Comparison of ENCODE assay signal across 8 cellular contexts in genomic region chr11:59550368-59550841, GRCh38. TPM values are rescaled to one million over a fixed set of nuclear protein-coding genes. Genes with fewer than 3 reads are reported as not detected.
A peak's percentile ranks its signal among the peaks of the same experiment; 100 is the strongest.
DNase-seq lines count a peak whose midpoint lies in the region; ATAC-seq and TF ChIP-seq lines count a peak whose summit lies in the region.

No MANE protein-coding gene starts in this region.

- DNase-seq in DMS153 treated with DMSO at 0.1 percent for 48 hours (lab: John Stamatoyannopoulos, UW; ENCODE audit: unreplicated experiment) (peak; percentile 85), fibroblast of gingiva (ENCODE audit: low read depth) (peak; percentile 92), naive B cell (peak; percentile 83)
- DNase-seq in activated T-cell treated with anti-CD3 and anti-CD28 coated beads, Interleukin-2, amount 50 U/mL, for 4 hours: peak; percentile 83
- DNase-seq in stimulated activated effector memory CD8-positive, alpha-beta T cell treated with anti-CD3 and anti-CD28 coated beads, Interleukin-12 subunit alpha, Interleukin-12 subunit beta, amount 100 ng/mL, for 72 hours (ENCODE audit: low spot score in 2 of 2): peak; percentile 71 to 94

- H3K27me3 Mint-ChIP-seq in activated T-cell treated with anti-CD3 and anti-CD28 coated beads, Interleukin-2, amount 50 U/mL, for 4 hours (ENCODE audit: low read depth): peaks cover 5% of the 10 kb centered on the region
- peaks cover 0 to 9% (median 2%) of the 10 kb centered on the region in 3 donors for H3K27me3 Mint-ChIP-seq in naive B cell

- ATAC-seq in GM21619 (IDR thresholded peaks at IDR 0.05; ENCODE audit: unreplicated experiment) (peak; percentile 81), naive B cell (ENCODE audit: low read depth in 2 of 2) (peak; percentile 87)
- ATAC-seq in activated T-cell treated with anti-CD3 and anti-CD28 coated beads, Interleukin-2, amount 50 U/mL, for 4 hours: peak; percentile 94 to 95
- peak; percentile 96 for ATAC-seq in stimulated activated effector memory CD8-positive, alpha-beta T cell treated with anti-CD3 and anti-CD28 coated beads, Interleukin-12 subunit alpha, Interleukin-12 subunit beta, amount 100 ng/mL, for 72 hours

- H3K4me1 Mint-ChIP-seq in activated T-cell treated with anti-CD3 and anti-CD28 coated beads, Interleukin-2, amount 50 U/mL, for 4 hours (ENCODE audit: low read depth): peaks cover 21% of the 10 kb centered on the region
- peaks cover 13 to 35% (median 15%) of the 10 kb centered on the region in 3 donors for H3K4me1 Mint-ChIP-seq in naive B cell
- peaks cover 24% of the 10 kb centered on the region for H3K4me1 Mint-ChIP-seq in stimulated activated effector memory CD8-positive, alpha-beta T cell treated with anti-CD3 and anti-CD28 coated beads, Interleukin-12 subunit alpha, Interleukin-12 subunit beta, amount 100 ng/mL, for 72 hours

- no peaks in the 10 kb centered on the region for H3K36me3 Mint-ChIP-seq in activated T-cell treated with anti-CD3 and anti-CD28 coated beads, Interleukin-2, amount 50 U/mL, for 4 hours (ENCODE audit: insufficient read depth)
- no peaks in the 10 kb centered on the region for H3K36me3 Mint-ChIP-seq in naive B cell
- H3K36me3 Mint-ChIP-seq in stimulated activated effector memory CD8-positive, alpha-beta T cell treated with anti-CD3 and anti-CD28 coated beads, Interleukin-12 subunit alpha, Interleukin-12 subunit beta, amount 100 ng/mL, for 72 hours: peaks cover 29% of the 10 kb centered on the region

- no peaks in the 10 kb centered on the region for H3K9me3 Mint-ChIP-seq in activated T-cell treated with anti-CD3 and anti-CD28 coated beads, Interleukin-2, amount 50 U/mL, for 4 hours
- H3K9me3 Mint-ChIP-seq in naive B cell: peaks cover 0 to 9% (median 0%) of the 10 kb centered on the region in 7 donors
- no peaks in the 10 kb centered on the region for H3K9me3 Mint-ChIP-seq in stimulated activated effector memory CD8-positive, alpha-beta T cell treated with anti-CD3 and anti-CD28 coated beads, Interleukin-12 subunit alpha, Interleukin-12 subunit beta, amount 100 ng/mL, for 72 hours

- no peak for TF ChIP-seq RAD21 in Ishikawa (IDR thresholded peaks at IDR 0.05; ENCODE audit: low read depth)

- peak overlapping the region; percentile 87 for H3K4me3 Mint-ChIP-seq in activated T-cell treated with anti-CD3 and anti-CD28 coated beads, Interleukin-2, amount 50 U/mL, for 4 hours
- peak overlapping the region; percentile 90 to 96 (median 92) for H3K4me3 Mint-ChIP-seq in naive B cell
- H3K4me3 Mint-ChIP-seq in stimulated activated effector memory CD8-positive, alpha-beta T cell treated with anti-CD3 and anti-CD28 coated beads, Interleukin-12 subunit alpha, Interleukin-12 subunit beta, amount 100 ng/mL, for 72 hours: peak overlapping the region; percentile 83

- peak overlapping the region; percentile 88 to 100 (median 98) for H3K27ac Mint-ChIP-seq in naive B cell
- peak overlapping the region; percentile 100 for H3K27ac Mint-ChIP-seq in stimulated activated effector memory CD8-positive, alpha-beta T cell treated with anti-CD3 and anti-CD28 coated beads, Interleukin-12 subunit alpha, Interleukin-12 subunit beta, amount 100 ng/mL, for 72 hours

- TF ChIP-seq EP300 in Ishikawa (IDR thresholded peaks at IDR 0.05; ENCODE audit: borderline replicate concordance): no peak

TF ChIP-seq in Ishikawa, 13 proteins besides CTCF, POLR2A, EP300 and RAD21 (continues in another document):
- TF ChIP-seq ZBTB7A (IDR thresholded peaks at IDR 0.05; ENCODE audit: low read depth) (no peak), FOXM1 (IDR thresholded peaks at IDR 0.05; ENCODE audit: borderline replicate concordance, low read depth) (no peak), USF1 (IDR thresholded peaks at IDR 0.05) (peak; percentile 51; the same call in 1 of the 2 replicates), CREB1 (IDR thresholded peaks at IDR 0.05; ENCODE audit: low read depth) (no peak), TCF12 (IDR thresholded peaks at IDR 0.05; ENCODE audit: low read depth) (peak; percentile 58), NFIC (IDR thresholded peaks at IDR 0.05) (peak; percentile 41), CEBPB (IDR thresholded peaks at IDR 0.05) (no peak; the same call in 1 of the 2 replicates), TEAD4 (IDR thresholded peaks at IDR 0.05) (peak; percentile 87), YY1 (IDR thresholded peaks at IDR 0.05; ENCODE audit: low read depth) (peak; percentile 54; the same call in 1 of the 2 replicates), EGR1 (IDR thresholded peaks at IDR 0.05) (no peak), TAF1 (IDR thresholded peaks at IDR 0.05; ENCODE audit: low read depth) (peak; percentile 30; the same call in 1 of the 2 replicates), MAX (IDR thresholded peaks at IDR 0.05) (peak; percentile 62)

TF ChIP-seq in PFSK-1, 5 proteins besides CTCF, POLR2A, EP300 and RAD21:
- TF ChIP-seq REST (IDR thresholded peaks at IDR 0.05; ENCODE audit: insufficient read depth in 1 of 2, low read depth in 2 of 2, low read length in 2 of 2) (no peak), POLR2AphosphoS5 (IDR thresholded peaks at IDR 0.05; ENCODE audit: low read depth, low read length) (0 out of 2 replicates have a peak, but pooled peaks have one; percentile 11)

RNA-seq across cellular contexts. Expression of gene OR4D9, which starts 39.1 kb away (rescaled TPM):
- polyA plus RNA-seq in PFSK-1 (2012; ENCODE audit: insufficient read length, low read depth): 0.05 TPM
- total RNA-seq in activated T-cell treated with anti-CD3 and anti-CD28 coated beads, Interleukin-2, amount 50 U/mL, for 4 hours: not detected
- not detected for polyA plus RNA-seq in naive B cell (ENCODE audit: low read depth in 6 of 6)

RNA-seq across cellular contexts. Expression of gene OR4D11, which starts 47.0 kb away (rescaled TPM):
- polyA plus RNA-seq in PFSK-1 (2012; ENCODE audit: insufficient read length, low read depth): not detected
- total RNA-seq in activated T-cell treated with anti-CD3 and anti-CD28 coated beads, Interleukin-2, amount 50 U/mL, for 4 hours: not detected
- not detected for polyA plus RNA-seq in naive B cell (ENCODE audit: low read depth in 6 of 6)

Comparison
In these comparisons a context has a peak if more than half of its experiments do, and no peak if none do; other contexts are left out.
1. Peak in every context shown above with its lines: DNase-seq and ATAC-seq.